ENCODE assay signal across 1 cellular context in genomic region chr12:48936379-48936979, GRCh38.
A peak's percentile ranks its signal among the peaks of the same experiment; 100 is the strongest.
TF ChIP-seq lines count a peak whose summit lies in the region.

No MANE protein-coding gene starts in this region.

TF ChIP-seq in neural cell, 6 proteins besides CTCF, POLR2A, EP300 and RAD21:
- TF ChIP-seq REST (IDR thresholded peaks at IDR 0.05; ENCODE audit: borderline replicate concordance) (no peak), EZH2 (IDR thresholded peaks at IDR 0.05; ENCODE audit: borderline replicate concordance, insufficient read depth, low read length, poor library complexity, severe bottlenecking) (no peak), TAF1 (IDR thresholded peaks at IDR 0.05; ENCODE audit: low read depth) (no peak), MXI1 (conservative IDR thresholded peaks at IDR 0.05; ENCODE audit: poor library complexity, severe bottlenecking) (peak; percentile 17), SMC3 (conservative IDR thresholded peaks at IDR 0.05; ENCODE audit: poor library complexity) (peak; percentile 91), POLR2AphosphoS5 (IDR thresholded peaks at IDR 0.05) (no peak)
